In genomic region chr16:15925631-15926030, GRCh38 we compare ENCODE assay signal across 14 cellular contexts.
"Had no signal": no experiment of that assay in that cellular context is flagged by ENCODE, and none has a peak within 500 bp of the region (broad histone marks: within the 10 kb centered on the region; RNA-seq: fewer than 3 reads in every experiment).

No MANE protein-coding gene starts in this region.

- H3K4me3 Mint-ChIP-seq: activated naive CD8-positive, alpha-beta T cell treated with anti-CD3 and anti-CD28 coated beads for 36 hours; natural killer cell; stimulated activated naive B cell treated with anti-CD40 and anti-IgM and Interleukin-4, amounts not matched to agents 10 μg/mL and 1 μg/mL and 100 μg/mL, for 72 hours had no signal

- H3K9me3 Mint-ChIP-seq: activated naive CD8-positive, alpha-beta T cell treated with anti-CD3 and anti-CD28 coated beads for 36 hours; natural killer cell; stimulated activated naive B cell treated with anti-CD40 and anti-IgM and Interleukin-4, amounts not matched to agents 10 μg/mL and 1 μg/mL and 100 μg/mL, for 72 hours had no signal

- H3K36me3 ChIP-seq: esophagus muscularis mucosa, gastroesophageal sphincter, heart left ventricle, WERI-Rb-1 had no signal

- H3K27me3 ChIP-seq: esophagus muscularis mucosa, gastroesophageal sphincter, heart left ventricle had no signal

- H3K4me3 ChIP-seq: esophagus muscularis mucosa, gastroesophageal sphincter, heart left ventricle had no signal

- H3K4me1 ChIP-seq: esophagus muscularis mucosa, gastroesophageal sphincter, heart left ventricle had no signal

- H3K27me3 Mint-ChIP-seq: activated naive CD8-positive, alpha-beta T cell treated with anti-CD3 and anti-CD28 coated beads for 36 hours; stimulated activated naive B cell treated with anti-CD40 and anti-IgM and Interleukin-4, amounts not matched to agents 10 μg/mL and 1 μg/mL and 100 μg/mL, for 72 hours had no signal

- DNase-seq: activated CD4-positive, alpha-beta T cell treated with anti-CD3 and anti-CD28 coated beads, Interleukin-2, amount 50 U/mL, for 4 hours; activated naive CD8-positive, alpha-beta T cell treated with anti-CD3 and anti-CD28 coated beads for 36 hours; amniotic stem cell; dermis blood vessel endothelial cell; effector memory CD4-positive, alpha-beta T cell; heart left ventricle; natural killer cell; retina; stimulated activated naive B cell treated with anti-CD40 and anti-IgM and Interleukin-4, amounts not matched to agents 10 μg/mL and 1 μg/mL and 100 μg/mL, for 72 hours; T-helper 2 cell; WERI-Rb-1 had no signal

- H3K27ac Mint-ChIP-seq: activated naive CD8-positive, alpha-beta T cell treated with anti-CD3 and anti-CD28 coated beads for 36 hours; natural killer cell; stimulated activated naive B cell treated with anti-CD40 and anti-IgM and Interleukin-4, amounts not matched to agents 10 μg/mL and 1 μg/mL and 100 μg/mL, for 72 hours had no signal

- ATAC-seq: gastroesophageal sphincter; heart left ventricle; natural killer cell; stimulated activated naive B cell treated with anti-CD40 and anti-IgM and Interleukin-4, amounts not matched to agents 10 μg/mL and 1 μg/mL and 100 μg/mL, for 72 hours had no signal

- H3K4me1 Mint-ChIP-seq: activated naive CD8-positive, alpha-beta T cell treated with anti-CD3 and anti-CD28 coated beads for 36 hours; natural killer cell; stimulated activated naive B cell treated with anti-CD40 and anti-IgM and Interleukin-4, amounts not matched to agents 10 μg/mL and 1 μg/mL and 100 μg/mL, for 72 hours had no signal

- FAIRE-seq: endothelial cell of umbilical vein had no signal

- H3K27ac ChIP-seq: esophagus muscularis mucosa, gastroesophageal sphincter, heart left ventricle, WERI-Rb-1 had no signal

- H3K9me3 ChIP-seq: esophagus muscularis mucosa, gastroesophageal sphincter, heart left ventricle had no signal

- H3K36me3 Mint-ChIP-seq: activated naive CD8-positive, alpha-beta T cell treated with anti-CD3 and anti-CD28 coated beads for 36 hours; natural killer cell; stimulated activated naive B cell treated with anti-CD40 and anti-IgM and Interleukin-4, amounts not matched to agents 10 μg/mL and 1 μg/mL and 100 μg/mL, for 72 hours had no signal
